In the genomic region with DNA sequence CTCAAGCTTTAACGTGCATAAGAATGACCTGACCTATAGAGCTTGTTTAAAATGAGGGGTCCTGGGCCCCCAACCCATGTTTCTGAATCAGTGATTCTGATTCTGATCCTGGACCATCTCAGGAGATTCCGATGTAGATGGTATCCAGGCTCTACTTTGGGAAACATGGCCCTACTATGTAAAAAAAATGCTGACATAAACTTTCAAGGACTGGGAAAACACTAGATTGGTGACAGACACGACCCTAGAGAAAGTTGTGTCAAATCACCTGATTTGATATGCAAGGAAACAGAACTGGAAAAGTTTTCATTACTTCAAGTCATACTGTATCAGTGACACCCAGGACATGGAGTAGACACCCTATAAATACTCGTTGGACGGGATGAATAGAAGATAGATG, we compare ENCODE assay signal across 26 cellular contexts.
DNase-seq lines count a peak whose midpoint lies in the region; ATAC-seq, FAIRE-seq and TF ChIP-seq lines count a peak whose summit lies in the region.
"Had no signal": no experiment of that assay in that cellular context is flagged by ENCODE, and none has a peak within 500 bp of the region (broad histone marks: within the 10 kb centered on the region; RNA-seq: fewer than 3 reads in every experiment).

No MANE protein-coding gene starts in this region.

- TF ChIP-seq EP300 in H1 (IDR thresholded peaks at IDR 0.05; ENCODE audit: borderline replicate concordance in 1 of 2, low read depth in 2 of 2, low read length in 2 of 2), result no peak

- peaks cover 14% of the 10 kb centered on the region for H3K4me1 ChIP-seq in left ventricle myocardium inferior
- H3K4me1 ChIP-seq in H1 (replicated peaks in 1 of 4; ENCODE audit: control insufficient read depth in 3 of 4, insufficient read depth in 4 of 4, low read length in 3 of 4), result peaks cover 0 to 12% (median 9%) of the 10 kb centered on the region in 4 experiments; a peak in 5 of 7 replicates
- H3K4me1 ChIP-seq in naive thymus-derived CD4-positive, alpha-beta T cell (ENCODE audit: control insufficient read depth in 2 of 2, insufficient read depth in 2 of 2, low read length in 2 of 2), result no peaks in the 10 kb centered on the region
- peaks cover 0 to 2% of the 10 kb centered on the region in 2 donors for H3K4me1 ChIP-seq in ascending aorta

- H3K36me3 ChIP-seq in left ventricle myocardium inferior, result no peaks in the 10 kb centered on the region
- no peaks in the 10 kb centered on the region; a peak in 1 of 8 replicates for H3K36me3 ChIP-seq in H1 (ENCODE audit: control insufficient read depth in 2 of 4, insufficient read depth in 4 of 4, low read length in 3 of 4)
- H3K36me3 ChIP-seq in naive thymus-derived CD4-positive, alpha-beta T cell (ENCODE audit: control insufficient read depth in 2 of 3, insufficient read depth in 3 of 3, low read length in 3 of 3), result no peaks in the 10 kb centered on the region
- H3K36me3 ChIP-seq in ascending aorta, result no peaks in the 10 kb centered on the region

- H2AK5ac ChIP-seq in H1 (ENCODE audit: low read depth, low read length), result no peak overlapping the region

- peak overlapping the region; percentile 80 to 97; a peak in 3 of 4 replicates for H3K4me2 ChIP-seq in H1 (ENCODE audit: insufficient read depth in 1 of 2, low read depth in 2 of 2, low read length in 2 of 2)

- no peak overlapping the region for H4K8ac ChIP-seq in H1 (ENCODE audit: extremely low read depth, insufficient read depth, low read length)

- H3K14ac ChIP-seq in H1 (ENCODE audit: insufficient read length), result no peak overlapping the region

- POLR2A ChIA-PET in H1 (lab: Charles Lee; ENCODE audit: partially characterized antibody), result no interaction called here
- POLR2A ChIA-PET in naive thymus-derived CD4-positive, alpha-beta T cell (lab: Charles Lee), result no interaction called here

- H3K9me3 ChIP-seq in left ventricle myocardium inferior (replicated peaks), result no peaks in the 10 kb centered on the region
- no peaks in the 10 kb centered on the region for H3K9me3 ChIP-seq in H1 (ENCODE audit: insufficient read depth in 2 of 2, low read depth in 1 of 2, low read length in 1 of 2)
- no peaks in the 10 kb centered on the region for H3K9me3 ChIP-seq in naive thymus-derived CD4-positive, alpha-beta T cell (ENCODE audit: control insufficient read depth in 2 of 3, low read length in 3 of 3)
- no peaks in the 10 kb centered on the region for H3K9me3 ChIP-seq in ascending aorta

- peaks cover 0 to 11% (median 7%) of the 10 kb centered on the region in 7 donors for H3K4me1 Mint-ChIP-seq in naive thymus-derived CD4-positive, alpha-beta T cell
- H3K4me1 Mint-ChIP-seq: stimulated activated memory B cell treated with anti-CD40 and anti-IgM and Interleukin-4, amounts not matched to agents 10 μg/mL and 1 μg/mL and 100 μg/mL, for 72 hours had no signal

- H3K4ac ChIP-seq in H1 (replicated peaks; ENCODE audit: insufficient read length, low read depth, low read length), result no peak overlapping the region

- H2BK12ac ChIP-seq in H1 (ENCODE audit: low read depth, low read length), result no peak overlapping the region

- H2BK5ac ChIP-seq in H1 (ENCODE audit: low read depth, low read length), result no peak overlapping the region

- no peak overlapping the region for H2BK20ac ChIP-seq in H1 (ENCODE audit: low read length)

- intact Hi-C loops in left ventricle myocardium inferior (cut with micrococcal nuclease) (no loop called here), Right ventricle myocardium inferior (cut with DNase I) (no loop called here), ascending aorta (cut with DNase I) (no loop called here)
- intact Hi-C loops in naive thymus-derived CD4-positive, alpha-beta T cell (cut with micrococcal nuclease), result no loop called here

- H4K20me1 ChIP-seq in H1 (replicated peaks in 1 of 2; ENCODE audit: control insufficient read depth in 1 of 2, insufficient read depth in 2 of 2, low read length in 2 of 2), result no peaks in the 10 kb centered on the region

- no peak for DNase-seq in left ventricle myocardium inferior
- no peak for DNase-seq in Right ventricle myocardium inferior (ENCODE audit: missing footprints)
- no peak for DNase-seq in H1 (ENCODE audit: low read depth in 1 of 2, low spot score in 2 of 2)
- no peak for DNase-seq in naive thymus-derived CD4-positive, alpha-beta T cell
- no peak for DNase-seq in islet precursor cell
- no peak for DNase-seq in NCI-H128 (lab: John Stamatoyannopoulos, UW; ENCODE audit: unreplicated experiment)
- DNase-seq in ascending aorta (ENCODE audit: low spot score in 2 of 2), result no peak
- DNase-seq: activated CD4-positive, alpha-beta memory T cell treated with anti-CD3 and anti-CD28 coated beads, Interleukin-2, amount 10 ng/mL, durations not matched to agents 7 days and 5 days; activated CD8-positive, alpha-beta memory T cell treated with anti-CD3 and anti-CD28 coated beads, Interleukin-2, amount 50 U/mL, for 48 hours; DND-41; GM23248; HFFc6; left ventricle myocardium superior; MM.1S; NCI-H1436 treated with DMSO at 0.1 percent for 48 hours; NCI-H226; NCI-H69; SHP77 treated with DMSO at 0.1 percent for 48 hours had no signal

- H3K27ac ChIP-seq in left ventricle myocardium inferior (replicated peaks) (no peak overlapping the region), H1 (ENCODE audit: low read depth, low read length) (no peak overlapping the region), ascending aorta (no peak overlapping the region)
- no peak overlapping the region for H3K27ac ChIP-seq in naive thymus-derived CD4-positive, alpha-beta T cell (ENCODE audit: low read depth, low read length)
- H3K27ac ChIP-seq: GM23248 had no signal

- TF ChIP-seq RAD21 in H1 (IDR thresholded peaks at IDR 0.05 in 1 of 2, conservative IDR thresholded peaks at IDR 0.05 in 1 of 2; ENCODE audit: low read depth in 2 of 2, low read length in 2 of 2), result no peak

- no peaks in the 10 kb centered on the region for H3K9me3 Mint-ChIP-seq in naive thymus-derived CD4-positive, alpha-beta T cell
- H3K9me3 Mint-ChIP-seq: activated CD4-positive, alpha-beta memory T cell treated with anti-CD3 and anti-CD28 coated beads, Interleukin-2, amount 10 ng/mL, durations not matched to agents 7 days and 5 days; activated naive CD4-positive, alpha-beta T cell treated with anti-CD3 and anti-CD28 coated beads, Interleukin-2, amount 50 U/mL, for 72 hours; activated T-helper 2 cell treated with anti-CD3 and anti-CD28 coated beads, Interferon-gamma antibody, Interleukin-2, Interleukin-4, amounts not matched to agents 10 μg/mL and 5 μg/mL and 100 μg/mL, durations not matched to agents 14 hours and 24 hours and 36 hours; stimulated activated memory B cell treated with anti-CD40 and anti-IgM and Interleukin-4, amounts not matched to agents 10 μg/mL and 1 μg/mL and 100 μg/mL, for 72 hours; type B pancreatic cell had no signal

- no peaks in the 10 kb centered on the region for H3K79me1 ChIP-seq in H1 (ENCODE audit: low read depth, low read length)

- H3K79me2 ChIP-seq in H1 (ENCODE audit: control insufficient read depth in 1 of 2, insufficient read depth in 2 of 2, low read length in 2 of 2), result no peaks in the 10 kb centered on the region

- H3K27me3 Mint-ChIP-seq in naive thymus-derived CD4-positive, alpha-beta T cell, result peaks cover 38 to 71% (median 58%) of the 10 kb centered on the region in 5 donors

- ATAC-seq in Right ventricle myocardium inferior (no peak), GM21717 (IDR thresholded peaks at IDR 0.05; ENCODE audit: unreplicated experiment) (no peak)
- no peak for ATAC-seq in naive thymus-derived CD4-positive, alpha-beta T cell
- ATAC-seq: stimulated activated memory B cell treated with anti-CD40 and anti-IgM and Interleukin-4, amounts not matched to agents 10 μg/mL and 1 μg/mL and 100 μg/mL, for 72 hours had no signal

- no peak for TF ChIP-seq POLR2A in H1 (IDR thresholded peaks at IDR 0.05; ENCODE audit: control extremely low read depth in 1 of 2, low read depth in 2 of 2, low read length in 2 of 2)

- H3K27me3 ChIP-seq in left ventricle myocardium inferior (ENCODE audit: low read depth) (peaks cover 97% of the 10 kb centered on the region), H1 (replicated peaks in 1 of 4; ENCODE audit: control insufficient read depth in 3 of 4, extremely low read depth in 1 of 4, insufficient read depth in 3 of 4, low read length in 3 of 4) (peaks cover 10 to 27% (median 18%) of the 10 kb centered on the region in 4 experiments), ascending aorta (no peaks in the 10 kb centered on the region)
- H3K27me3 ChIP-seq in naive thymus-derived CD4-positive, alpha-beta T cell (ENCODE audit: control insufficient read depth in 2 of 2, insufficient read depth in 2 of 2, low read length in 2 of 2), result no peaks in the 10 kb centered on the region

- no peak overlapping the region for H3K18ac ChIP-seq in H1 (ENCODE audit: extremely low read depth, low read length)

- H3K27ac Mint-ChIP-seq in naive thymus-derived CD4-positive, alpha-beta T cell, result no peak overlapping the region
- H3K27ac Mint-ChIP-seq: activated CD4-positive, alpha-beta memory T cell treated with anti-CD3 and anti-CD28 coated beads, Interleukin-2, amount 10 ng/mL, durations not matched to agents 7 days and 5 days; activated naive CD4-positive, alpha-beta T cell treated with anti-CD3 and anti-CD28 coated beads, Interleukin-2, amount 50 U/mL, for 72 hours; activated T-helper 2 cell treated with anti-CD3 and anti-CD28 coated beads, Interferon-gamma antibody, Interleukin-2, Interleukin-4, amounts not matched to agents 10 μg/mL and 5 μg/mL and 100 μg/mL, durations not matched to agents 14 hours and 24 hours and 36 hours; CD14-positive monocyte; HFFc6; stimulated activated memory B cell treated with anti-CD40 and anti-IgM and Interleukin-4, amounts not matched to agents 10 μg/mL and 1 μg/mL and 100 μg/mL, for 72 hours; type B pancreatic cell had no signal

- H3K23ac ChIP-seq in H1 (ENCODE audit: insufficient read length), result no peak overlapping the region

- H3K4me3 Mint-ChIP-seq in naive thymus-derived CD4-positive, alpha-beta T cell, result peak overlapping the region in 7 of 10 donors; percentile 0 to 82 (median 39)
- H3K4me3 Mint-ChIP-seq: activated CD4-positive, alpha-beta memory T cell treated with anti-CD3 and anti-CD28 coated beads, Interleukin-2, amount 10 ng/mL, durations not matched to agents 7 days and 5 days; HFFc6; stimulated activated memory B cell treated with anti-CD40 and anti-IgM and Interleukin-4, amounts not matched to agents 10 μg/mL and 1 μg/mL and 100 μg/mL, for 72 hours had no signal

- H3K9ac ChIP-seq in H1 (replicated peaks in 1 of 4; ENCODE audit: extremely low read depth in 1 of 4, low read depth in 3 of 4, low read length in 3 of 4), result no peak overlapping the region
- H3K9ac ChIP-seq: GM23248 had no signal

- FAIRE-seq in H1 (lab: Jason Lieb, UNC), result no peak
- FAIRE-seq: D721Med, keratinocyte had no signal

- no peak overlapping the region for H2BK15ac ChIP-seq in H1 (ENCODE audit: low read length)

- no peak overlapping the region for H2AFZ ChIP-seq in H1 (ENCODE audit: low read length)

- H3K4me3 ChIP-seq in left ventricle myocardium inferior (peak overlapping the region; percentile 65), H1 (ENCODE audit: extremely low read depth in 1 of 4, insufficient read depth in 2 of 4, low read depth in 3 of 4, low read length in 4 of 4) (peak overlapping the region in 2 of 4 experiments; percentile 42 to 85; a peak in 3 of 8 replicates), ascending aorta (no peak overlapping the region)
- no peak overlapping the region for H3K4me3 ChIP-seq in naive thymus-derived CD4-positive, alpha-beta T cell (ENCODE audit: low read length)

- peaks cover 12% of the 10 kb centered on the region for H3K23me2 ChIP-seq in H1 (ENCODE audit: low read depth, low read length)

- no peak overlapping the region for H4K91ac ChIP-seq in H1 (replicated peaks; ENCODE audit: insufficient read length, low read length)

- H3K36me3 Mint-ChIP-seq in naive thymus-derived CD4-positive, alpha-beta T cell, result no peaks in the 10 kb centered on the region
- H3K36me3 Mint-ChIP-seq: stimulated activated memory B cell treated with anti-CD40 and anti-IgM and Interleukin-4, amounts not matched to agents 10 μg/mL and 1 μg/mL and 100 μg/mL, for 72 hours; type B pancreatic cell had no signal

- WGBS in H1 (ENCODE audit: extremely low coverage in 1 of 2, insufficient coverage in 1 of 2, insufficient read length in 1 of 2, insufficient replicate concordance in 2 of 2, low coverage in 1 of 2, low lambda C conversion rate in 2 of 2, missing lambda C conversion rate in 1 of 2), 2 experiments, result 79% methylated on average over 5 of the region's 5 CpGs; no CpG with 5 or more reads in 1 of the 2 experiments

- no peak overlapping the region for H2BK120ac ChIP-seq in H1 (replicated peaks; ENCODE audit: low read depth, low read length)

- no peak overlapping the region for H3K56ac ChIP-seq in H1 (replicated peaks; ENCODE audit: insufficient read length, low read depth, low read length)

- no peak overlapping the region for H4K5ac ChIP-seq in H1 (ENCODE audit: insufficient read length, low read depth, low read length)

- CTCF ChIA-PET in H1 (lab: Charles Lee; ENCODE audit: partially characterized antibody), result interaction anchor here (1.5 to 2.3 kb wide), 3 partner anchors 126 to 645 kb away, joined by 3 to 9 read pairs (median 3); no protein-coding TSS in a partner anchor
- CTCF ChIA-PET in naive thymus-derived CD4-positive, alpha-beta T cell (lab: Charles Lee), result no interaction called here

- TF ChIP-seq CTCF in left ventricle myocardium inferior (IDR thresholded peaks at IDR 0.05; ENCODE audit: borderline replicate concordance), result no peak
- TF ChIP-seq CTCF in H1 (IDR thresholded peaks at IDR 0.05; ENCODE audit: control extremely low read depth in 1 of 3, insufficient read depth in 1 of 3, low read depth in 1 of 3, low read length in 3 of 3), result no peak
- no peak for TF ChIP-seq CTCF in ascending aorta (IDR thresholded peaks at IDR 0.05)
